In genomic region chr3:32815812-32816438, GRCh38 we compare ENCODE assay signal across 12 cellular contexts. TPM values are rescaled to one million over a fixed set of nuclear protein-coding genes. Genes with fewer than 3 reads are reported as not detected.
A peak's percentile ranks its signal among the peaks of the same experiment; 100 is the strongest.
DNase-seq lines count a peak whose midpoint lies in the region; ATAC-seq and TF ChIP-seq lines count a peak whose summit lies in the region.
"Had no signal": no experiment of that assay in that cellular context is flagged by ENCODE, and none has a peak within 500 bp of the region (broad histone marks: within the 10 kb centered on the region; RNA-seq: fewer than 3 reads in every experiment).

No MANE protein-coding gene starts in this region.

- peaks cover 12% of the 10 kb centered on the region for H3K36me3 Mint-ChIP-seq in brain
- peaks cover 0 to 1% (median 0%) of the 10 kb centered on the region in 5 donors for H3K36me3 Mint-ChIP-seq in naive thymus-derived CD4-positive, alpha-beta T cell

- TF ChIP-seq CTCF in brain (conservative IDR thresholded peaks at IDR 0.05) (no peak), SK-N-SH (IDR thresholded peaks at IDR 0.05) (no peak)

- DNase-seq in CD1c-positive myeloid dendritic cell (ENCODE audit: extremely low spot score): peak; percentile 25
- peak; percentile 65 for DNase-seq in H7
- no peak for DNase-seq in naive thymus-derived CD4-positive, alpha-beta T cell
- DNase-seq in left colon: no peak
- DNase-seq in SK-N-SH: no peak
- DNase-seq in SIG-M5 treated with dmso at 0.1 percent for 504 hours (lab: John Stamatoyannopoulos, UW; ENCODE audit: unreplicated experiment): no peak
- DNase-seq: RPMI8226 had no signal

- H3K4me1 Mint-ChIP-seq in brain: peaks cover 46% of the 10 kb centered on the region
- H3K4me1 Mint-ChIP-seq in naive thymus-derived CD4-positive, alpha-beta T cell: peaks cover 6 to 30% (median 23%) of the 10 kb centered on the region in 7 donors

- peak overlapping the region in 4 of 5 experiments; percentile 27 to 96 (median 66) for H3K27ac Mint-ChIP-seq in brain
- H3K27ac Mint-ChIP-seq in naive thymus-derived CD4-positive, alpha-beta T cell: no peak overlapping the region

- H2AFZ ChIP-seq in SK-N-SH (ENCODE audit: low read depth): no peak overlapping the region

- H3K79me2 ChIP-seq in SK-N-SH (ENCODE audit: insufficient read depth): no peaks in the 10 kb centered on the region

- no peak overlapping the region for H3K9ac ChIP-seq in SK-N-SH

- H3K9me2 ChIP-seq in SK-N-SH: no peaks in the 10 kb centered on the region

- H3K9me3 ChIP-seq in naive thymus-derived CD4-positive, alpha-beta T cell (ENCODE audit: control insufficient read depth in 2 of 3, low read length in 3 of 3): no peaks in the 10 kb centered on the region
- H3K9me3 ChIP-seq in SK-N-SH: no peaks in the 10 kb centered on the region
- H3K9me3 ChIP-seq: tibial nerve had no signal

- CTCF ChIA-PET in naive thymus-derived CD4-positive, alpha-beta T cell (lab: Charles Lee): no interaction called here
- CTCF ChIA-PET in SK-N-SH (lab: Yijun Ruan, JAX): interaction anchor here (0.7 kb wide), 1 partner anchor 306 kb away, joined by 3 read pairs; no protein-coding TSS in a partner anchor

- no peak for ATAC-seq in naive thymus-derived CD4-positive, alpha-beta T cell
- no peak for ATAC-seq in left colon
- ATAC-seq in HG03039 (IDR thresholded peaks at IDR 0.05; ENCODE audit: unreplicated experiment): no peak

- no peak for TF ChIP-seq EP300 in SK-N-SH (IDR thresholded peaks at IDR 0.05; ENCODE audit: borderline replicate concordance in 1 of 2, low read depth in 1 of 2, low read length in 1 of 2)

- TF ChIP-seq RAD21 in SK-N-SH (IDR thresholded peaks at IDR 0.05; ENCODE audit: low read length): no peak

- H3F3A ChIP-seq in SK-N-SH (replicated peaks; ENCODE audit: insufficient read depth): no peaks in the 10 kb centered on the region

- H3K36me3 ChIP-seq in H7 (replicated peaks; ENCODE audit: control insufficient read depth, insufficient read depth, low read length): peaks cover 22% of the 10 kb centered on the region
- H3K36me3 ChIP-seq in naive thymus-derived CD4-positive, alpha-beta T cell (ENCODE audit: control insufficient read depth in 2 of 3, insufficient read depth in 3 of 3, low read length in 3 of 3): no peaks in the 10 kb centered on the region
- H3K36me3 ChIP-seq in SK-N-SH (replicated peaks in 1 of 2; ENCODE audit: control insufficient read depth in 1 of 2, insufficient read depth in 2 of 2, low read length in 1 of 2): no peaks in the 10 kb centered on the region
- H3K36me3 ChIP-seq: tibial nerve had no signal

- peaks cover 4 to 23% (median 8%) of the 10 kb centered on the region in 5 experiments for H3K9me3 Mint-ChIP-seq in brain
- peaks cover 0 to 1% (median 0%) of the 10 kb centered on the region in 11 donors for H3K9me3 Mint-ChIP-seq in naive thymus-derived CD4-positive, alpha-beta T cell

- H4K20me1 ChIP-seq in SK-N-SH (ENCODE audit: insufficient read depth): no peaks in the 10 kb centered on the region

- H3K4me3 ChIP-seq in H7 (ENCODE audit: insufficient read depth, low read depth, low read length): peak overlapping the region; percentile 46
- no peak overlapping the region for H3K4me3 ChIP-seq in naive thymus-derived CD4-positive, alpha-beta T cell (ENCODE audit: low read length)
- H3K4me3 ChIP-seq in SK-N-SH (ENCODE audit: low read depth in 2 of 2, low read length in 1 of 2): no peak overlapping the region

- H3K4me2 ChIP-seq in SK-N-SH: no peak overlapping the region

- no peak overlapping the region for H3K27ac ChIP-seq in naive thymus-derived CD4-positive, alpha-beta T cell (ENCODE audit: low read depth, low read length)
- no peak overlapping the region for H3K27ac ChIP-seq in SK-N-SH (ENCODE audit: low read depth in 2 of 2, low read length in 1 of 2)
- H3K27ac ChIP-seq: tibial nerve had no signal

- H3K4me3 Mint-ChIP-seq in brain: peak overlapping the region; percentile 91 to 94 (median 93)
- peak overlapping the region; percentile 2 to 84 (median 58) for H3K4me3 Mint-ChIP-seq in naive thymus-derived CD4-positive, alpha-beta T cell

- WGBS in SK-N-SH (ENCODE audit: low lambda C conversion rate): 70% methylated on average over 22 of the region's 22 CpGs

- H3K27me3 ChIP-seq in H7 (ENCODE audit: control insufficient read depth, insufficient read depth, low read length) (no peaks in the 10 kb centered on the region), SK-N-SH (ENCODE audit: insufficient read depth) (peaks cover 54% of the 10 kb centered on the region)
- H3K27me3 ChIP-seq in naive thymus-derived CD4-positive, alpha-beta T cell (ENCODE audit: control insufficient read depth in 2 of 2, insufficient read depth in 2 of 2, low read length in 2 of 2): no peaks in the 10 kb centered on the region

- H3K4me1 ChIP-seq in naive thymus-derived CD4-positive, alpha-beta T cell (ENCODE audit: control insufficient read depth in 2 of 2, insufficient read depth in 2 of 2, low read length in 2 of 2): peaks cover 0 to 5% of the 10 kb centered on the region in 2 donors
- H3K4me1 ChIP-seq in SK-N-SH (ENCODE audit: control insufficient read depth in 1 of 2, insufficient read depth in 2 of 2, low read depth in 1 of 2, low read length in 1 of 2): no peaks in the 10 kb centered on the region; a peak in 1 of 4 replicates

- H3K27me3 Mint-ChIP-seq in brain: peaks cover 52% of the 10 kb centered on the region
- peaks cover 20 to 70% (median 36%) of the 10 kb centered on the region in 5 donors for H3K27me3 Mint-ChIP-seq in naive thymus-derived CD4-positive, alpha-beta T cell

- intact Hi-C loops in naive thymus-derived CD4-positive, alpha-beta T cell (cut with micrococcal nuclease): no loop called here
- intact Hi-C loops in left colon (cut with DNase I, micrococcal nuclease): no loop called here

- POLR2A ChIA-PET in naive thymus-derived CD4-positive, alpha-beta T cell (lab: Charles Lee): no interaction called here
- POLR2A ChIA-PET in SK-N-SH (lab: Yijun Ruan, JAX): no interaction called here

TF ChIP-seq in SK-N-SH, 30 proteins besides CTCF, POLR2A, EP300 and RAD21 (continues in another document):
- TF ChIP-seq, protein P1, sequence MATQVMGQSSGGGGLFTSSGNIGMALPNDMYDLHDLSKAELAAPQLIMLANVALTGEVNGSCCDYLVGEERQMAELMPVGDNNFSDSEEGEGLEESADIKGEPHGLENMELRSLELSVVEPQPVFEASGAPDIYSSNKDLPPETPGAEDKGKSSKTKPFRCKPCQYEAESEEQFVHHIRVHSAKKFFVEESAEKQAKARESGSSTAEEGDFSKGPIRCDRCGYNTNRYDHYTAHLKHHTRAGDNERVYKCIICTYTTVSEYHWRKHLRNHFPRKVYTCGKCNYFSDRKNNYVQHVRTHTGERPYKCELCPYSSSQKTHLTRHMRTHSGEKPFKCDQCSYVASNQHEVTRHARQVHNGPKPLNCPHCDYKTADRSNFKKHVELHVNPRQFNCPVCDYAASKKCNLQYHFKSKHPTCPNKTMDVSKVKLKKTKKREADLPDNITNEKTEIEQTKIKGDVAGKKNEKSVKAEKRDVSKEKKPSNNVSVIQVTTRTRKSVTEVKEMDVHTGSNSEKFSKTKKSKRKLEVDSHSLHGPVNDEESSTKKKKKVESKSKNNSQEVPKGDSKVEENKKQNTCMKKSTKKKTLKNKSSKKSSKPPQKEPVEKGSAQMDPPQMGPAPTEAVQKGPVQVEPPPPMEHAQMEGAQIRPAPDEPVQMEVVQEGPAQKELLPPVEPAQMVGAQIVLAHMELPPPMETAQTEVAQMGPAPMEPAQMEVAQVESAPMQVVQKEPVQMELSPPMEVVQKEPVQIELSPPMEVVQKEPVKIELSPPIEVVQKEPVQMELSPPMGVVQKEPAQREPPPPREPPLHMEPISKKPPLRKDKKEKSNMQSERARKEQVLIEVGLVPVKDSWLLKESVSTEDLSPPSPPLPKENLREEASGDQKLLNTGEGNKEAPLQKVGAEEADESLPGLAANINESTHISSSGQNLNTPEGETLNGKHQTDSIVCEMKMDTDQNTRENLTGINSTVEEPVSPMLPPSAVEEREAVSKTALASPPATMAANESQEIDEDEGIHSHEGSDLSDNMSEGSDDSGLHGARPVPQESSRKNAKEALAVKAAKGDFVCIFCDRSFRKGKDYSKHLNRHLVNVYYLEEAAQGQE (IDR thresholded peaks at IDR 0.05; ENCODE audit: low read depth, low read length): no peak
- TF ChIP-seq RFX5 (IDR thresholded peaks at IDR 0.05; ENCODE audit: low read length): no peak
- no peak for TF ChIP-seq FOXJ3 (CRISPR knock-in tag; IDR thresholded peaks at IDR 0.05)
- TF ChIP-seq RCOR1 (IDR thresholded peaks at IDR 0.05; ENCODE audit: low read length): no peak
- TF ChIP-seq NRF1 (IDR thresholded peaks at IDR 0.05; ENCODE audit: low read depth, low read length): no peak
- TF ChIP-seq MEF2A (IDR thresholded peaks at IDR 0.05; ENCODE audit: borderline replicate concordance, low read depth): no peak
- no peak for TF ChIP-seq FOXM1 (IDR thresholded peaks at IDR 0.05; ENCODE audit: low read depth)
- no peak for TF ChIP-seq SIN3A (IDR thresholded peaks at IDR 0.05; ENCODE audit: borderline replicate concordance, low read depth, low read length)
- no peak for TF ChIP-seq YY1 (IDR thresholded peaks at IDR 0.05; ENCODE audit: low read depth)
- TF ChIP-seq MXI1 (IDR thresholded peaks at IDR 0.05; ENCODE audit: low read depth, low read length): no peak
- TF ChIP-seq POLR2AphosphoS5 (IDR thresholded peaks at IDR 0.05; ENCODE audit: low read depth, low read length): no peak
- no peak for TF ChIP-seq RXRA (IDR thresholded peaks at IDR 0.05; ENCODE audit: borderline replicate concordance, low read depth)
- TF ChIP-seq USF2 (IDR thresholded peaks at IDR 0.05; ENCODE audit: borderline replicate concordance, low read depth, low read length): no peak
- no peak for TF ChIP-seq CHD2 (IDR thresholded peaks at IDR 0.05; ENCODE audit: low read length, partially characterized antibody)

RNA-seq across cellular contexts. Expression of gene TRIM71, which starts 1.9 kb away (rescaled TPM):
- total RNA-seq in H7 (2014; rRNA removed; shearing (Covaris generic)): 105 and 151 TPM in 2 replicates
- polyA plus RNA-seq in brain (ENCODE audit: insufficient read depth, low read depth, low replicate concordance) (0.10 TPM), SK-N-SH (2012; rRNA removed) (not detected in 2 replicates)
- total RNA-seq in naive thymus-derived CD4-positive, alpha-beta T cell: under 1 TPM in 1 of 5 experiments, not detected in 4; 0.20 TPM
- not detected for polyA plus RNA-seq in naive thymus-derived CD4-positive, alpha-beta T cell
- total RNA-seq in left colon: not detected
- polyA plus RNA-seq in SK-N-SH (2012; cell fraction: cytosol; rRNA removed): not detected in 2 replicates
- polyA plus RNA-seq in SK-N-SH (2012; cell fraction: nucleus; rRNA removed): not detected in 2 replicates
- total RNA-seq: Daoy, M059J had no signal

Comparison
In these comparisons a context has a peak if more than half of its experiments do, and no peak if none do; other contexts are left out.
1. DNase-seq: peak in CD1c-positive myeloid dendritic cell (single experiment) and H7 (single experiment); none in naive thymus-derived CD4-positive, alpha-beta T cell (0 of 9), left colon (0 of 2), SK-N-SH (single experiment) and SIG-M5 treated with dmso at 0.1 percent for 504 hours (single experiment).
2. H3K27ac Mint-ChIP-seq: peak in brain (4 of 5); none in naive thymus-derived CD4-positive, alpha-beta T cell (0 of 9).
3. RNA of gene TRIM71, which starts 1.9 kb away (total RNA-seq): 105 to 151 TPM in H7; 0.20 TPM in naive thymus-derived CD4-positive, alpha-beta T cell and not detected in left colon; every median in the first group is over 10 times any median in the second.